In the genomic region with DNA sequence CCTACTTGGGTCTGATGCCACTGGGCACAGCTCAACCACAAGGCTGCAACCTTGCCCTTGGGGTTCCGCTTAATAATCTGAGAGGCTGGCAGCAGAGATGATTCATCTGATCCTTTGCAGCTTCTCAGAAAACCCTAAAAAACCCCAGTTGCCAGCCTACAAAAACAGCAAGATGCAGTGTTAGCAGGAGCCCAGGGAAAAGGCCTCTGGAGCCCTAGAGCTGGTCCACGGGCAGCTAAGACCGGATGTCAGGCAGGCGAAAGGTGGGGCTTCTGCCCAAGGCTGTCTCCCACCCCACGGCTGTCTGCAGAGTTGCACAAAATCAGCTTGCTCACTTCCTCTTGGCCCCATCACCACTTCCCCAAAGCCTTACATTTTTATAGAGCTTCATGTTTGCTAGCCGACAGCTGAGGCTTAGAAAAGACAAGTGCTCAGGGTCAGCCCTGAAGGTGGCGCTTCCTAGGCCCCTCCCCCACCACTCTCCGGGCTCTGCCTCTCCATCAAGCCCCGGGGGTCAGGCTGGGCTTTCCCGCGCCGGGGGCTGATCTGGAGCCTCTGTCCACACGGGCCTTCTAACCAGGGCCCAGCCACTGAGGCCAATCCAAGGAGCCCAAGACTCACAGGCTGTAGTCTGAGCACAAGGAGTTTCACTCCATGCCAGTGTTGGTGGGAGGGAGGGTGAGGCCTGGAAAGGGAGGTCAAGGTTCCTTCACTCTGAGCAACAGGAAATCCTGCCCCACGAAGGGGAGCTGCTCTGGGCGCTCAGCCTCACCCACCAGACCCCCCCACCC, we compare ENCODE assay signal across 1 cellular context.
TF ChIP-seq lines count a peak whose summit lies in the region.

No MANE protein-coding gene starts in this region.

TF ChIP-seq in HEK293, 187 proteins besides CTCF, POLR2A, EP300 and RAD21 (continued from another document):
- peak; percentile 35; the same call in 1 of the 2 replicates for TF ChIP-seq ZBTB11 (tag by site-specific recombination; conservative IDR thresholded peaks at IDR 0.05; ENCODE audit: low read depth)
- TF ChIP-seq ZNF501 (tag by site-specific recombination; IDR thresholded peaks at IDR 0.05), result 0 out of 2 replicates have a peak, but pooled peaks have one; percentile 24
- peak; percentile 87; the same call in 1 of the 2 replicates for TF ChIP-seq SCRT2 (tag by site-specific recombination; IDR thresholded peaks at IDR 0.05)
